ENCODE assay signal across 30 cellular contexts in the genomic region with DNA sequence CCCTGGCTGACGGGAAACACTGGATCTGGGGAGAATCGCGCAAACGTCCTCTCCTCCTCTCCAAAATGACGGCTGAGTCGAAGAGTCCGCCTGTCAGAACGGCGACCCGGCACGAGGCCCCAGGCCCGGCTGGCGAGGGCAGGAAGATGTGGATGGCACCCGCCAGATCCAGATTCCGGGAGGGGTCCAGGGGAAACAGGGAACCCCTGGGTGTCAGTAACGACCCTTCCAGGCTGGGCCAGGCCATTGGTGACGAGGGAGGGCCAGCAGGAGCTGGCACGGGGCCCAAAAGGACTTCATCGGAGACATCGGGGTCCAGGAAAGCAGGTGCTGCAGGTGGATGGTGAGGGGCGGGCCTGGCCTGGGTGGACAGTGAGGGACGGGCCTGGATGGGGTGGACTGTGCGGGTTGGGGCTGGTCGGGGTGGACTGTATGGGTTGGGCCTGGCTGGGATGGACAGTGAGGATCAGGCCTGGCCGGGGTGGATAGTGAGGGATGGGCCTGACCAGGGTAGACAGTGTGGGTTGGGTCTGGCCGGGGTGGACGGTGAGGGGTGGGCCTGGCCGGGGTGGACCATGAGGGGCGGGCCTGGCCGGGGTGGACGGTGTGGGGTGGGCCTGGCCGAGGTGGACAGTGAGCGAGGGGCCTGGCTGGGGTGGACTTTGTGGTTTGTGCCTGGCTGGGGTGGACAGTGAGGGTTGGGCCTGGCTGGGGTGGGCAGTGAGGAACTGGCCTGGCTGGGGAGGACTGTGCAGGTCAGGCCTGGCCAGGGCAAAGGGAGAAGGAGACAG. TPM values are rescaled to one million over a fixed set of nuclear protein-coding genes. Genes with fewer than 3 reads are reported as not detected.
DNase-seq lines count a peak whose midpoint lies in the region; ATAC-seq and TF ChIP-seq lines count a peak whose summit lies in the region.
"Had no signal": no experiment of that assay in that cellular context is flagged by ENCODE, and none has a peak within 500 bp of the region (broad histone marks: within the 10 kb centered on the region; RNA-seq: fewer than 3 reads in every experiment).

No MANE protein-coding gene starts in this region.

- POLR2A ChIA-PET in activated CD4-positive, alpha-beta memory T cell treated with anti-CD3 and anti-CD28 coated beads for 36 hours (lab: Charles Lee): no interaction called here

- H3K4me1 ChIP-seq in RWPE2 (ENCODE audit: insufficient read depth, poor library complexity, severe bottlenecking) (no peaks in the 10 kb centered on the region), left lung (no peaks in the 10 kb centered on the region)
- H3K4me1 ChIP-seq: pancreas, right atrium auricular region, tibial nerve had no signal

- CTCF ChIA-PET in activated CD4-positive, alpha-beta memory T cell treated with anti-CD3 and anti-CD28 coated beads for 36 hours (lab: Charles Lee): interaction anchor here (0.7 kb wide), 1 partner anchor 35 kb away, joined by 3 read pairs; no protein-coding TSS in a partner anchor

- H3K27me3 ChIP-seq in RWPE2 (ENCODE audit: insufficient read depth, poor library complexity, severe bottlenecking): no peaks in the 10 kb centered on the region
- no peaks in the 10 kb centered on the region for H3K27me3 ChIP-seq in left lung
- H3K27me3 ChIP-seq: cardiac muscle cell, pancreas, right atrium auricular region, tibial nerve had no signal

- H3K27me3 Mint-ChIP-seq in activated CD4-positive, alpha-beta memory T cell treated with anti-CD3 and anti-CD28 coated beads for 36 hours: peaks cover 6% of the 10 kb centered on the region
- H3K27me3 Mint-ChIP-seq: activated CD4-positive, alpha-beta memory T cell treated with anti-CD3 and anti-CD28 coated beads, Interleukin-2, amount 10 ng/mL, durations not matched to agents 7 days and 5 days; stimulated activated naive CD8-positive, alpha-beta T cell treated with anti-CD3 and anti-CD28 coated beads, Interleukin-15, Interleukin-2, amounts not matched to agents 100 ng/mL and 50 ng/mL, for 24 hours had no signal

- peaks cover 9% of the 10 kb centered on the region for H3K9me3 ChIP-seq in RWPE2 (ENCODE audit: severe bottlenecking)
- peaks cover 0 to 49% of the 10 kb centered on the region in 2 donors for H3K9me3 ChIP-seq in left lung
- H3K9me3 ChIP-seq: pancreas had no signal

- H3K4me3 ChIP-seq in RWPE2 (ENCODE audit: severe bottlenecking): no peak overlapping the region
- H3K4me3 ChIP-seq in left lung: no peak overlapping the region
- H3K4me3 ChIP-seq: cardiac muscle cell, pancreas, right atrium auricular region, tibial nerve had no signal

- no peak overlapping the region for H3K27ac Mint-ChIP-seq in stimulated activated effector memory CD8-positive, alpha-beta T cell treated with anti-CD3 and anti-CD28 coated beads, Interleukin-12 subunit alpha, Interleukin-12 subunit beta, amount 100 ng/mL, for 72 hours
- H3K27ac Mint-ChIP-seq in activated CD4-positive, alpha-beta memory T cell treated with anti-CD3 and anti-CD28 coated beads for 36 hours: no peak overlapping the region
- H3K27ac Mint-ChIP-seq: activated CD4-positive, alpha-beta memory T cell treated with anti-CD3 and anti-CD28 coated beads, Interleukin-2, amount 10 ng/mL, durations not matched to agents 7 days and 5 days; activated naive CD4-positive, alpha-beta T cell treated with anti-CD3 and anti-CD28 coated beads for 36 hours; CD4-positive, alpha-beta memory T cell; stimulated activated naive CD8-positive, alpha-beta T cell treated with anti-CD3 and anti-CD28 coated beads, Interleukin-15, Interleukin-2, amounts not matched to agents 100 ng/mL and 50 ng/mL, for 24 hours had no signal

- no peak overlapping the region for H3K4me3 Mint-ChIP-seq in stimulated activated effector memory CD8-positive, alpha-beta T cell treated with anti-CD3 and anti-CD28 coated beads, Interleukin-12 subunit alpha, Interleukin-12 subunit beta, amount 100 ng/mL, for 72 hours
- no peak overlapping the region for H3K4me3 Mint-ChIP-seq in activated CD4-positive, alpha-beta memory T cell treated with anti-CD3 and anti-CD28 coated beads for 36 hours
- H3K4me3 Mint-ChIP-seq: activated CD4-positive, alpha-beta memory T cell treated with anti-CD3 and anti-CD28 coated beads, Interleukin-2, amount 10 ng/mL, durations not matched to agents 7 days and 5 days; activated naive CD4-positive, alpha-beta T cell treated with anti-CD3 and anti-CD28 coated beads for 36 hours; CD4-positive, alpha-beta memory T cell; stimulated activated naive CD8-positive, alpha-beta T cell treated with anti-CD3 and anti-CD28 coated beads, Interleukin-15, Interleukin-2, amounts not matched to agents 100 ng/mL and 50 ng/mL, for 24 hours had no signal

- H3K27ac ChIP-seq in RWPE2 (ENCODE audit: poor library complexity, severe bottlenecking) (no peak overlapping the region), left lung (no peak overlapping the region)
- H3K27ac ChIP-seq: cardiac muscle cell, pancreas, right atrium auricular region, tibial nerve had no signal

- ATAC-seq in RWPE2 (ENCODE audit: low read depth) (0 out of 3 replicates have a peak, but pooled peaks have one; percentile 10), left lung (no peak), GM21367 (IDR thresholded peaks at IDR 0.05; ENCODE audit: unreplicated experiment) (no peak)
- ATAC-seq in stimulated activated effector memory CD8-positive, alpha-beta T cell treated with anti-CD3 and anti-CD28 coated beads, Interleukin-12 subunit alpha, Interleukin-12 subunit beta, amount 100 ng/mL, for 72 hours: peak; percentile 37
- ATAC-seq: pancreas had no signal

- H3K36me3 ChIP-seq in RWPE2 (ENCODE audit: low read depth) (no peaks in the 10 kb centered on the region), left lung (no peaks in the 10 kb centered on the region)
- H3K36me3 ChIP-seq: cardiac muscle cell, pancreas, right atrium auricular region, tibial nerve had no signal

- H3K36me3 Mint-ChIP-seq in stimulated activated effector memory CD8-positive, alpha-beta T cell treated with anti-CD3 and anti-CD28 coated beads, Interleukin-12 subunit alpha, Interleukin-12 subunit beta, amount 100 ng/mL, for 72 hours: no peaks in the 10 kb centered on the region
- peaks cover 4% of the 10 kb centered on the region for H3K36me3 Mint-ChIP-seq in activated CD4-positive, alpha-beta memory T cell treated with anti-CD3 and anti-CD28 coated beads for 36 hours

- peaks cover 6% of the 10 kb centered on the region for H3K4me1 Mint-ChIP-seq in stimulated activated effector memory CD8-positive, alpha-beta T cell treated with anti-CD3 and anti-CD28 coated beads, Interleukin-12 subunit alpha, Interleukin-12 subunit beta, amount 100 ng/mL, for 72 hours
- no peaks in the 10 kb centered on the region for H3K4me1 Mint-ChIP-seq in activated CD4-positive, alpha-beta memory T cell treated with anti-CD3 and anti-CD28 coated beads for 36 hours (ENCODE audit: low read depth)
- H3K4me1 Mint-ChIP-seq: activated CD4-positive, alpha-beta memory T cell treated with anti-CD3 and anti-CD28 coated beads, Interleukin-2, amount 10 ng/mL, durations not matched to agents 7 days and 5 days; CD4-positive, alpha-beta memory T cell had no signal

- DNase-seq in activated T-cell treated with anti-CD3 and anti-CD28 coated beads, Interleukin-2, amount 50 U/mL, for 1 hour: peak; percentile 16
- no peak for DNase-seq in activated T-cell treated with anti-CD3 and anti-CD28 coated beads, Interleukin-2, amount 50 U/mL, for 48 hours
- DNase-seq in RWPE2 (ENCODE audit: low spot score) (peak; percentile 76), left lung (peak; percentile 31 to 70), NCI-H2227 treated with DMSO at 0.1 percent for 48 hours (lab: John Stamatoyannopoulos, UW) (no peak)
- DNase-seq in stimulated activated effector memory CD8-positive, alpha-beta T cell treated with anti-CD3 and anti-CD28 coated beads, Interleukin-12 subunit alpha, Interleukin-12 subunit beta, amount 100 ng/mL, for 72 hours (ENCODE audit: low spot score in 2 of 2): no peak
- no peak for DNase-seq in activated CD4-positive, alpha-beta memory T cell treated with anti-CD3 and anti-CD28 coated beads for 36 hours
- DNase-seq: 8988T; activated CD4-positive, alpha-beta memory T cell treated with anti-CD3 and anti-CD28 coated beads, Interleukin-2, amount 10 ng/mL, durations not matched to agents 7 days and 5 days; activated naive CD4-positive, alpha-beta T cell treated with anti-CD3 and anti-CD28 coated beads for 36 hours; CD4-positive, alpha-beta memory T cell; DMS 273 treated with DMSO at 0.1 percent for 48 hours; glutamatergic neuron; mesenchymal stem cell; NCI-H1105 treated with DMSO at 0.1 percent for 48 hours; NCI-H2081 treated with DMSO at 0.1 percent for 48 hours; NCI-H446; SHP77; stimulated activated CD4-positive, alpha-beta T cell treated with anti-CD3 and anti-CD28 coated beads, Interleukin-12 subunit alpha, Interleukin-12 subunit beta, amount 100 ng/mL, for 4 hours; stimulated activated CD4-positive, alpha-beta T cell treated with anti-CD3 and anti-CD28 coated beads, Interleukin-4, amount 100 ng/mL, for 24 hours had no signal

- intact Hi-C loops in left lung (cut with DNase I): no loop called here
- intact Hi-C loops in activated CD4-positive, alpha-beta memory T cell treated with anti-CD3 and anti-CD28 coated beads for 36 hours (cut with micrococcal nuclease): no loop called here

- TF ChIP-seq CTCF in RWPE2 (IDR thresholded peaks at IDR 0.05; ENCODE audit: poor library complexity, severe bottlenecking): no peak
- no peak for TF ChIP-seq CTCF in left lung (IDR thresholded peaks at IDR 0.05)

- peaks cover 24% of the 10 kb centered on the region for H3K9me3 Mint-ChIP-seq in stimulated activated effector memory CD8-positive, alpha-beta T cell treated with anti-CD3 and anti-CD28 coated beads, Interleukin-12 subunit alpha, Interleukin-12 subunit beta, amount 100 ng/mL, for 72 hours
- peaks cover 41% of the 10 kb centered on the region for H3K9me3 Mint-ChIP-seq in activated CD4-positive, alpha-beta memory T cell treated with anti-CD3 and anti-CD28 coated beads for 36 hours

RNA-seq across cellular contexts. Expression of a gene that starts 14.0 kb away (rescaled TPM):
- total RNA-seq in left lung: 1 to 10 TPM in 1 of 2 donors, under 1 TPM in 1; 0.10 to 4.3 TPM
- total RNA-seq in activated CD4-positive, alpha-beta memory T cell treated with anti-CD3 and anti-CD28 coated beads for 36 hours: not detected
- total RNA-seq: activated CD4-positive, alpha-beta memory T cell treated with anti-CD3 and anti-CD28 coated beads, Interleukin-2, amount 10 ng/mL, durations not matched to agents 7 days and 5 days; activated naive CD4-positive, alpha-beta T cell treated with anti-CD3 and anti-CD28 coated beads for 36 hours; cardiac muscle cell; CD4-positive, alpha-beta memory T cell; dermis microvascular lymphatic vessel endothelial cell; kidney epithelial cell; MCF 10A; OCI-LY7; pancreas had no signal

Comparison
In these comparisons a context has a peak if more than half of its experiments do, and no peak if none do; other contexts are left out.
1. DNase-seq: peak in activated T-cell treated with anti-CD3 and anti-CD28 coated beads, Interleukin-2, amount 50 U/mL, for 1 hour (single experiment), RWPE2 (single experiment) and left lung (2 of 2); none in activated T-cell treated with anti-CD3 and anti-CD28 coated beads, Interleukin-2, amount 50 U/mL, for 48 hours (0 of 2), stimulated activated effector memory CD8-positive, alpha-beta T cell treated with anti-CD3 and anti-CD28 coated beads, Interleukin-12 subunit alpha, Interleukin-12 subunit beta, amount 100 ng/mL, for 72 hours (0 of 2), activated CD4-positive, alpha-beta memory T cell treated with anti-CD3 and anti-CD28 coated beads for 36 hours (single experiment) and NCI-H2227 treated with DMSO at 0.1 percent for 48 hours (single experiment).
2. ATAC-seq: peak in RWPE2 (single experiment) and stimulated activated effector memory CD8-positive, alpha-beta T cell treated with anti-CD3 and anti-CD28 coated beads, Interleukin-12 subunit alpha, Interleukin-12 subunit beta, amount 100 ng/mL, for 72 hours (single experiment); none in left lung (single experiment) and GM21367 (single experiment).